In the genomic region with DNA sequence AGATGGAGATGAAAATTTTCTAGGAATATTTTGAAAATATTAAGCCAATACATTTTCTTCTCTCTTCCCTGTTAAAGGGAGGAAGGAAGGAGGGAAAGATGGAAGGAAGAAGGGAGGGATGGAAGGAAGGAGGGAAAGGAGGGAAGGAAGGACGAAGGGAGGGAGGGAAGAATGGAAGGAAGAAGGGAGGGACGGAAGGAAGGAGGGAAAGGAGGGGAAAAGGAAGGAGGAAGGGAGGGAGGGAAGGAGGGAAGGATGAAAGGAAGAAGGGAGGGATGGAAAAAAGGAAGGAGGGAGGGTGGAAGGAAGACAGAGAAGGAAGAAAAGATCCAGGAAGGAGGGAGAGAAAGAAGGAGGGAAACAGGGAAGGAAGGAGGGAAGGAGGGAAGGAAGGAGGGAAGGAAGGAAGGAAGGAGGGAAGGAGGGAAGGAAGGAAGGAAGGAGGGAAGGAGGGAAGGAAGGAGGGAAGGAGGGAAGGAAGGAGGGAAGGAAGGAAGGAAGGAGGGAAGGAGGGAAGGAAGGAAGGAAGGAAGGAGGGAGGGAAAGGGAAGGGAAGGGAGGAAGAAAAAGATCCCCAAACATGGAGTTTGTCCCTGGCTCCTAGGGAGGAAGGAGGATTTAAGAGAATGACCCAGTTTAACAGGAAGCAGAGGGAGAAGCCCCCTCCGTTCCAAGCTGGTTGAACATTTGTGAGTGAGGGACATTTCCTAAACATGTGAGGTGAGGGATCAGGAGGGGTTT, we compare ENCODE assay signal across 1 cellular context.
TF ChIP-seq lines count a peak whose summit lies in the region.

No MANE protein-coding gene starts in this region.

TF ChIP-seq in K562, 482 proteins besides CTCF, POLR2A, EP300 and RAD21:
- TF ChIP-seq THRB (CRISPR knock-in tag; conservative IDR thresholded peaks at IDR 0.05) (0 out of 2 replicates have a peak, but pooled peaks have one; percentile 4), TSC22D4 (tag; IDR thresholded peaks at IDR 0.05) (no peak), CREM (IDR thresholded peaks at IDR 0.05; ENCODE audit: low read depth) (no peak), CEBPG (CRISPR knock-in tag; IDR thresholded peaks at IDR 0.05) (no peak), CEBPG (tag; conservative IDR thresholded peaks at IDR 0.05 in 1 of 2, IDR thresholded peaks at IDR 0.05 in 1 of 2) (no peak), ZBTB2 (IDR thresholded peaks at IDR 0.05) (no peak), FOXJ3 (CRISPR knock-in tag; IDR thresholded peaks at IDR 0.05) (no peak)
- TF ChIP-seq, protein P1, sequence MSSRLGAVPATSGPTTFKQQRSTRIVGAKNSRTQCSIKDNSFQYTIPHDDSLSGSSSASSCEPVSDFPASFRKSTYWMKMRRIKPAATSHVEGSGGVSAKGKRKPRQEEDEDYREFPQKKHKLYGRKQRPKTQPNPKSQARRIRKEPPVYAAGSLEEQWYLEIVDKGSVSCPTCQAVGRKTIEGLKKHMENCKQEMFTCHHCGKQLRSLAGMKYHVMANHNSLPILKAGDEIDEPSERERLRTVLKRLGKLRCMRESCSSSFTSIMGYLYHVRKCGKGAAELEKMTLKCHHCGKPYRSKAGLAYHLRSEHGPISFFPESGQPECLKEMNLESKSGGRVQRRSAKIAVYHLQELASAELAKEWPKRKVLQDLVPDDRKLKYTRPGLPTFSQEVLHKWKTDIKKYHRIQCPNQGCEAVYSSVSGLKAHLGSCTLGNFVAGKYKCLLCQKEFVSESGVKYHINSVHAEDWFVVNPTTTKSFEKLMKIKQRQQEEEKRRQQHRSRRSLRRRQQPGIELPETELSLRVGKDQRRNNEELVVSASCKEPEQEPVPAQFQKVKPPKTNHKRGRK (tag; IDR thresholded peaks at IDR 0.05) = peak; percentile 87
- TF ChIP-seq, protein P2, sequence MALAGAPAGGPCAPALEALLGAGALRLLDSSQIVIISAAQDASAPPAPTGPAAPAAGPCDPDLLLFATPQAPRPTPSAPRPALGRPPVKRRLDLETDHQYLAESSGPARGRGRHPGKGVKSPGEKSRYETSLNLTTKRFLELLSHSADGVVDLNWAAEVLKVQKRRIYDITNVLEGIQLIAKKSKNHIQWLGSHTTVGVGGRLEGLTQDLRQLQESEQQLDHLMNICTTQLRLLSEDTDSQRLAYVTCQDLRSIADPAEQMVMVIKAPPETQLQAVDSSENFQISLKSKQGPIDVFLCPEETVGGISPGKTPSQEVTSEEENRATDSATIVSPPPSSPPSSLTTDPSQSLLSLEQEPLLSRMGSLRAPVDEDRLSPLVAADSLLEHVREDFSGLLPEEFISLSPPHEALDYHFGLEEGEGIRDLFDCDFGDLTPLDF (CRISPR knock-in tag; IDR thresholded peaks at IDR 0.05) = no peak
